Comparison of ENCODE assay signal across 19 cellular contexts in the genomic region with DNA sequence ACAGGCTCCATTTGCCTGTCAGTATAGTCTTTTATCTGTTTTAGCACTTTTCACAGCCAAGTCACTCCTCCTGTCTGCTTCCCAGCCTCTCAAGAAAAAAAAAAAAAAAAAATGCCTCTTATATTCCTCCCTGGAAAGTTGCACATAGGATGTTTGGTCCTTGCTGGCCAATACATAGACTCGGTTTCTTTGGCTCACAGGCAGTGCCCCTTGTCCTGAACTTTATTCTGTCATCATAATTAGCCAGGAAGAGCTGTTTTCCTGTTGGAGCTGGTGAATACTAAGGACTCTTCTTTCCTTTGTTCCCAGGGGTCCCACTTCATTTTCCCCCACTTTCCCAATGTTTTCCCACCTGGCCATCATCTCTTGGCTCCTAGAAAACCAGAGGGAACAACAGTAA.
DNase-seq lines count a peak whose midpoint lies in the region; ATAC-seq, FAIRE-seq and TF ChIP-seq lines count a peak whose summit lies in the region.
"Had no signal": no experiment of that assay in that cellular context is flagged by ENCODE, and none has a peak within 500 bp of the region (broad histone marks: within the 10 kb centered on the region; RNA-seq: fewer than 3 reads in every experiment).

No MANE protein-coding gene starts in this region.

- TF ChIP-seq POLR2A in right lobe of liver (IDR thresholded peaks at IDR 0.05), result no peak
- TF ChIP-seq POLR2A in HepG2 (IDR thresholded peaks at IDR 0.05; ENCODE audit: insufficient read depth in 1 of 2, low read depth in 2 of 2, low read length in 2 of 2), result no peak

- TF ChIP-seq CTCF in right lobe of liver (IDR thresholded peaks at IDR 0.05), result no peak
- TF ChIP-seq CTCF in HepG2 (CRISPR knock-in tag; IDR thresholded peaks at IDR 0.05), result no peak
- no peak for TF ChIP-seq CTCF in foreskin keratinocyte (conservative IDR thresholded peaks at IDR 0.05)
- no peak for TF ChIP-seq CTCF in neural progenitor cell (IDR thresholded peaks at IDR 0.05)

- peak overlapping the region; percentile 22 for H3K27ac Mint-ChIP-seq in activated T-helper 17 cell treated with anti-CD3 and anti-CD28 coated beads, Interleukin-2, amount 50 U/mL, for 72 hours
- peak overlapping the region; percentile 39 for H3K27ac Mint-ChIP-seq in neural progenitor cell
- H3K27ac Mint-ChIP-seq: IgD-negative memory B cell had no signal

- H3K4me1 ChIP-seq in right lobe of liver, result no peaks in the 10 kb centered on the region
- peaks cover 18% of the 10 kb centered on the region for H3K4me1 ChIP-seq in HepG2 (ENCODE audit: insufficient read depth, low read length)
- H3K4me1 ChIP-seq in foreskin keratinocyte, result peaks cover 21% of the 10 kb centered on the region
- H3K4me1 ChIP-seq in neural progenitor cell, result peaks cover 32% of the 10 kb centered on the region

- H3K4me3 ChIP-seq in right lobe of liver (no peak overlapping the region), HepG2 (replicated peaks in 1 of 3; ENCODE audit: insufficient read depth in 1 of 3, low read depth in 2 of 3, low read length in 3 of 3) (no peak overlapping the region), neural progenitor cell (no peak overlapping the region)

- no peaks in the 10 kb centered on the region for H3K9me3 ChIP-seq in right lobe of liver
- no peaks in the 10 kb centered on the region for H3K9me3 ChIP-seq in HepG2 (ENCODE audit: low read length)
- H3K9me3 ChIP-seq in neural progenitor cell (ENCODE audit: low read depth), result no peaks in the 10 kb centered on the region

- TF ChIP-seq RAD21 in HepG2 (CRISPR knock-in tag; IDR thresholded peaks at IDR 0.05), result no peak

- H3K27ac ChIP-seq in right lobe of liver, result no peak overlapping the region
- H3K27ac ChIP-seq in HepG2 (ENCODE audit: extremely low read length, insufficient read depth, low read length), result no peak overlapping the region
- peak overlapping the region; percentile 99 for H3K27ac ChIP-seq in foreskin keratinocyte
- no peak overlapping the region for H3K27ac ChIP-seq in neural progenitor cell
- H3K27ac ChIP-seq: C4-2B had no signal

- in situ Hi-C loops in HepG2 (cut with HindIII; ENCODE audit: extremely low pct_ligation_motif_present, low pct_unique_long_range_greater_than_20kb), result no loop called here

- BruUV-seq in HepG2 (replicated peaks; lab: Mats Ljungman, UMichigan), result no TSS peak

- CTCF ChIA-PET in HepG2 (lab: Yijun Ruan, JAX; ENCODE audit: low intra/inter-chr PET ratio, low total read pairs), result no interaction called here

- H4K20me1 ChIP-seq in HepG2 (ENCODE audit: insufficient read depth, low read length) (no peaks in the 10 kb centered on the region), neural progenitor cell (ENCODE audit: low read depth) (no peaks in the 10 kb centered on the region)

- peaks cover 13% of the 10 kb centered on the region for H3K36me3 Mint-ChIP-seq in activated T-helper 17 cell treated with anti-CD3 and anti-CD28 coated beads, Interleukin-2, amount 50 U/mL, for 72 hours (ENCODE audit: low read depth)
- no peaks in the 10 kb centered on the region for H3K36me3 Mint-ChIP-seq in neural progenitor cell

- TF ChIP-seq EP300 in HepG2 (IDR thresholded peaks at IDR 0.05; ENCODE audit: low read depth in 2 of 2, low read length in 2 of 2), result no peak
- no peak for TF ChIP-seq EP300 in HepG2 (CRISPR knock-in tag; IDR thresholded peaks at IDR 0.05; ENCODE audit: borderline replicate concordance)

- H3K4me1 Mint-ChIP-seq in activated T-helper 17 cell treated with anti-CD3 and anti-CD28 coated beads, Interleukin-2, amount 50 U/mL, for 72 hours, result peaks cover 35% of the 10 kb centered on the region
- H3K4me1 Mint-ChIP-seq in neural progenitor cell, result peaks cover 48% of the 10 kb centered on the region

- intact Hi-C loops in right lobe of liver (cut with DNase I), result no loop called here
- intact Hi-C loops in HepG2 (cut with micrococcal nuclease; ENCODE audit: unreplicated experiment), result no loop called here

- no peaks in the 10 kb centered on the region for H3K36me3 ChIP-seq in right lobe of liver
- H3K36me3 ChIP-seq in HepG2 (replicated peaks in 1 of 2; ENCODE audit: control insufficient read depth in 1 of 2, insufficient read depth in 2 of 2, low read length in 2 of 2), result peaks cover 8 to 13% of the 10 kb centered on the region in 2 experiments; a peak in 4 of 5 replicates
- H3K36me3 ChIP-seq in neural progenitor cell, result no peaks in the 10 kb centered on the region

- peak; percentile 20 to 43 (median 32) for ATAC-seq in right lobe of liver
- ATAC-seq in HepG2, result no peak
- no peak for ATAC-seq in activated T-helper 17 cell treated with anti-CD3 and anti-CD28 coated beads, Interleukin-2, amount 50 U/mL, for 72 hours (replicated peaks)
- no peak for ATAC-seq in foreskin keratinocyte
- ATAC-seq in HG03457 (IDR thresholded peaks at IDR 0.05; ENCODE audit: unreplicated experiment), result no peak
- ATAC-seq: PC-3 had no signal

- no peaks in the 10 kb centered on the region for H3K27me3 Mint-ChIP-seq in activated T-helper 17 cell treated with anti-CD3 and anti-CD28 coated beads, Interleukin-2, amount 50 U/mL, for 72 hours
- peaks cover 9% of the 10 kb centered on the region for H3K27me3 Mint-ChIP-seq in neural progenitor cell (ENCODE audit: insufficient read depth, low read depth)

- H3K4me2 ChIP-seq in HepG2 (ENCODE audit: low read depth, low read length), result no peak overlapping the region
- H3K4me2 ChIP-seq in neural progenitor cell, result no peak overlapping the region

- H3F3A ChIP-seq in neural progenitor cell (ENCODE audit: low read depth), result no peaks in the 10 kb centered on the region

- H3K9ac ChIP-seq in HepG2 (ENCODE audit: insufficient read depth, low read depth, low read length) (no peak overlapping the region), neural progenitor cell (no peak overlapping the region)

- POLR2A ChIA-PET in HepG2 (lab: Yijun Ruan, JAX), result no interaction called here

- DNase-seq in right lobe of liver (no peak), HepG2 (ENCODE audit: low spot score) (no peak), foreskin keratinocyte (no peak), neural progenitor cell (ENCODE audit: low spot score) (no peak), NCI-H128 (lab: John Stamatoyannopoulos, UW; ENCODE audit: unreplicated experiment) (no peak), HuH-7 (ENCODE audit: low spot score) (no peak)
- DNase-seq: DMS 273 treated with DMSO at 0.1 percent for 48 hours, GF-D8, MV-4-11, NCI-H1417 treated with DMSO at 0.1 percent for 48 hours, NCI-H1930, NCI-H2171, NCI-H446 treated with DMSO at 0.1 percent for 48 hours, NCI-H774, PC-3 had no signal

- no peak overlapping the region for H2AFZ ChIP-seq in HepG2 (ENCODE audit: low read length)
- H2AFZ ChIP-seq in neural progenitor cell (replicated peaks), result no peak overlapping the region

- 33% methylated on average over 1 of the region's 1 CpG for WGBS in right lobe of liver (ENCODE audit: insufficient coverage, low coverage, low lambda C conversion rate, missing lambda C conversion rate)
- 89% methylated on average over 1 of the region's 1 CpG for WGBS in HepG2 (ENCODE audit: low lambda C conversion rate)

- H3K27me3 ChIP-seq in right lobe of liver (no peaks in the 10 kb centered on the region), HepG2 (ENCODE audit: control insufficient read depth in 1 of 2, insufficient read depth in 2 of 2, low read length in 2 of 2) (no peaks in the 10 kb centered on the region), foreskin keratinocyte (no peaks in the 10 kb centered on the region), neural progenitor cell (no peaks in the 10 kb centered on the region)

- no peak overlapping the region for H3K4me3 Mint-ChIP-seq in activated T-helper 17 cell treated with anti-CD3 and anti-CD28 coated beads, Interleukin-2, amount 50 U/mL, for 72 hours
- no peak overlapping the region for H3K4me3 Mint-ChIP-seq in neural progenitor cell

- H3K9me3 Mint-ChIP-seq in activated T-helper 17 cell treated with anti-CD3 and anti-CD28 coated beads, Interleukin-2, amount 50 U/mL, for 72 hours, result no peaks in the 10 kb centered on the region
- H3K9me3 Mint-ChIP-seq in neural progenitor cell, result no peaks in the 10 kb centered on the region

- FAIRE-seq in HepG2 (lab: Jason Lieb, UNC), result no peak

- H3K79me2 ChIP-seq in HepG2 (ENCODE audit: insufficient read depth, low read length) (no peaks in the 10 kb centered on the region), neural progenitor cell (ENCODE audit: low read depth) (no peaks in the 10 kb centered on the region)

TF ChIP-seq in HepG2, 621 proteins besides CTCF, POLR2A, EP300 and RAD21 (continues in another document):
- TF ChIP-seq ZNF33B (CRISPR knock-in tag; IDR thresholded peaks at IDR 0.05) (no peak), ZNF207 (IDR thresholded peaks at IDR 0.05; ENCODE audit: borderline replicate concordance) (no peak), ZBTB44 (CRISPR knock-in tag; IDR thresholded peaks at IDR 0.05) (no peak)
- TF ChIP-seq, protein P1, sequence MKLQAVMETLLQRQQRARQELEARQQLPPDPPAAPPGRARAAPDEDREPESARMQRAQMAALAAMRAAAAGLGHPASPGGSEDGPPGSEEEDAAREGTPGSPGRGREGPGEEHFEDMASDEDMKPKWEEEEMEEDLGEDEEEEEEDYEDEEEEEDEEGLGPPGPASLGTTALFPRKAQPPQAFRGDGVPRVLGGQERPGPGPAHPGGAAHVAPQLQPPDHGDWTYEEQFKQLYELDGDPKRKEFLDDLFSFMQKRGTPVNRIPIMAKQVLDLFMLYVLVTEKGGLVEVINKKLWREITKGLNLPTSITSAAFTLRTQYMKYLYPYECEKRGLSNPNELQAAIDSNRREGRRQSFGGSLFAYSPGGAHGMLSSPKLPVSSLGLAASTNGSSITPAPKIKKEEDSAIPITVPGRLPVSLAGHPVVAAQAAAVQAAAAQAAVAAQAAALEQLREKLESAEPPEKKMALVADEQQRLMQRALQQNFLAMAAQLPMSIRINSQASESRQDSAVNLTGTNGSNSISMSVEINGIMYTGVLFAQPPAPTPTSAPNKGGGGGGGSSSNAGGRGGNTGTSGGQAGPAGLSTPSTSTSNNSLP (IDR thresholded peaks at IDR 0.05; ENCODE audit: low read depth, low read length), result no peak

Comparison
In these comparisons a context has a peak if more than half of its experiments do, and no peak if none do; other contexts are left out.
1. ATAC-seq: peak in right lobe of liver (4 of 4); none in HepG2 (single experiment), activated T-helper 17 cell treated with anti-CD3 and anti-CD28 coated beads, Interleukin-2, amount 50 U/mL, for 72 hours (single experiment), foreskin keratinocyte (single experiment) and HG03457 (single experiment).